Comparison of ENCODE assay signal across 1 cellular context in the genomic region with DNA sequence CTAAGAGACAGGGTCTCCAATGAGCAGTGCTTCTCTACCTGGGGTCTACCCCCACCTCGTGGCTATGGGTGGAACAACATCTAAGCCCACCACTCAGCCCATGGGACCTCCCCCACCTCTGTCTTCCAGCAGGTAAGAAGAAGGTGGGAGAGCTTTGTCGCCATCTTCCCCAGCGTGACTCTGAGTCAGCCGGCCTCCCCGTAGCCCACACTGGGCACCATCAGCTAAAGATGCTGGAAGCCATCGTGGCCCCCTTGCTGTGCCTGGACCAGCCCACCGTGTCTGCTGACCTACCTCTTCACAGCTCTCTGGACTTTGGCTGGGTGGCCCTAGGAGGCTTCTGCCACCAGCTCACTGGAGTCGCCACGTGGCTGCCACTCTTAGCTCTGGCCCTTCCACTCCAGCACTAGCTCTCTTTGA.
TF ChIP-seq lines count a peak whose summit lies in the region.

No MANE protein-coding gene starts in this region.

TF ChIP-seq in H1, 55 proteins besides CTCF, POLR2A, EP300 and RAD21 (continued from another document):
- TF ChIP-seq, protein P1, sequence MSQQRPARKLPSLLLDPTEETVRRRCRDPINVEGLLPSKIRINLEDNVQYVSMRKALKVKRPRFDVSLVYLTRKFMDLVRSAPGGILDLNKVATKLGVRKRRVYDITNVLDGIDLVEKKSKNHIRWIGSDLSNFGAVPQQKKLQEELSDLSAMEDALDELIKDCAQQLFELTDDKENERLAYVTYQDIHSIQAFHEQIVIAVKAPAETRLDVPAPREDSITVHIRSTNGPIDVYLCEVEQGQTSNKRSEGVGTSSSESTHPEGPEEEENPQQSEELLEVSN (IDR thresholded peaks at IDR 0.05): peak; percentile 43; the same call in 1 of the 2 replicates
- TF ChIP-seq SP1 (IDR thresholded peaks at IDR 0.05; ENCODE audit: low read depth, low read length): no peak
- TF ChIP-seq KDM5A (IDR thresholded peaks at IDR 0.05; ENCODE audit: low read length): no peak
- no peak for TF ChIP-seq CHD1 (IDR thresholded peaks at IDR 0.05; ENCODE audit: low read depth, low read length)
- 0 out of 2 replicates have a peak, but pooled peaks have one; percentile 17 for TF ChIP-seq CREB1 (IDR thresholded peaks at IDR 0.05)
- TF ChIP-seq BCL11A (IDR thresholded peaks at IDR 0.05; ENCODE audit: low read depth in 2 of 2, low read length in 2 of 2): no peak
- no peak for TF ChIP-seq SAP30 (IDR thresholded peaks at IDR 0.05; ENCODE audit: insufficient read depth, insufficient replicate concordance, low read length)
- peak; percentile 41 for TF ChIP-seq MAX (IDR thresholded peaks at IDR 0.05)
- TF ChIP-seq RXRA (IDR thresholded peaks at IDR 0.05; ENCODE audit: insufficient read depth, low read depth, low read length): no peak
- TF ChIP-seq TAF1 (IDR thresholded peaks at IDR 0.05; ENCODE audit: low read depth, low read length): no peak
- TF ChIP-seq, protein P2, sequence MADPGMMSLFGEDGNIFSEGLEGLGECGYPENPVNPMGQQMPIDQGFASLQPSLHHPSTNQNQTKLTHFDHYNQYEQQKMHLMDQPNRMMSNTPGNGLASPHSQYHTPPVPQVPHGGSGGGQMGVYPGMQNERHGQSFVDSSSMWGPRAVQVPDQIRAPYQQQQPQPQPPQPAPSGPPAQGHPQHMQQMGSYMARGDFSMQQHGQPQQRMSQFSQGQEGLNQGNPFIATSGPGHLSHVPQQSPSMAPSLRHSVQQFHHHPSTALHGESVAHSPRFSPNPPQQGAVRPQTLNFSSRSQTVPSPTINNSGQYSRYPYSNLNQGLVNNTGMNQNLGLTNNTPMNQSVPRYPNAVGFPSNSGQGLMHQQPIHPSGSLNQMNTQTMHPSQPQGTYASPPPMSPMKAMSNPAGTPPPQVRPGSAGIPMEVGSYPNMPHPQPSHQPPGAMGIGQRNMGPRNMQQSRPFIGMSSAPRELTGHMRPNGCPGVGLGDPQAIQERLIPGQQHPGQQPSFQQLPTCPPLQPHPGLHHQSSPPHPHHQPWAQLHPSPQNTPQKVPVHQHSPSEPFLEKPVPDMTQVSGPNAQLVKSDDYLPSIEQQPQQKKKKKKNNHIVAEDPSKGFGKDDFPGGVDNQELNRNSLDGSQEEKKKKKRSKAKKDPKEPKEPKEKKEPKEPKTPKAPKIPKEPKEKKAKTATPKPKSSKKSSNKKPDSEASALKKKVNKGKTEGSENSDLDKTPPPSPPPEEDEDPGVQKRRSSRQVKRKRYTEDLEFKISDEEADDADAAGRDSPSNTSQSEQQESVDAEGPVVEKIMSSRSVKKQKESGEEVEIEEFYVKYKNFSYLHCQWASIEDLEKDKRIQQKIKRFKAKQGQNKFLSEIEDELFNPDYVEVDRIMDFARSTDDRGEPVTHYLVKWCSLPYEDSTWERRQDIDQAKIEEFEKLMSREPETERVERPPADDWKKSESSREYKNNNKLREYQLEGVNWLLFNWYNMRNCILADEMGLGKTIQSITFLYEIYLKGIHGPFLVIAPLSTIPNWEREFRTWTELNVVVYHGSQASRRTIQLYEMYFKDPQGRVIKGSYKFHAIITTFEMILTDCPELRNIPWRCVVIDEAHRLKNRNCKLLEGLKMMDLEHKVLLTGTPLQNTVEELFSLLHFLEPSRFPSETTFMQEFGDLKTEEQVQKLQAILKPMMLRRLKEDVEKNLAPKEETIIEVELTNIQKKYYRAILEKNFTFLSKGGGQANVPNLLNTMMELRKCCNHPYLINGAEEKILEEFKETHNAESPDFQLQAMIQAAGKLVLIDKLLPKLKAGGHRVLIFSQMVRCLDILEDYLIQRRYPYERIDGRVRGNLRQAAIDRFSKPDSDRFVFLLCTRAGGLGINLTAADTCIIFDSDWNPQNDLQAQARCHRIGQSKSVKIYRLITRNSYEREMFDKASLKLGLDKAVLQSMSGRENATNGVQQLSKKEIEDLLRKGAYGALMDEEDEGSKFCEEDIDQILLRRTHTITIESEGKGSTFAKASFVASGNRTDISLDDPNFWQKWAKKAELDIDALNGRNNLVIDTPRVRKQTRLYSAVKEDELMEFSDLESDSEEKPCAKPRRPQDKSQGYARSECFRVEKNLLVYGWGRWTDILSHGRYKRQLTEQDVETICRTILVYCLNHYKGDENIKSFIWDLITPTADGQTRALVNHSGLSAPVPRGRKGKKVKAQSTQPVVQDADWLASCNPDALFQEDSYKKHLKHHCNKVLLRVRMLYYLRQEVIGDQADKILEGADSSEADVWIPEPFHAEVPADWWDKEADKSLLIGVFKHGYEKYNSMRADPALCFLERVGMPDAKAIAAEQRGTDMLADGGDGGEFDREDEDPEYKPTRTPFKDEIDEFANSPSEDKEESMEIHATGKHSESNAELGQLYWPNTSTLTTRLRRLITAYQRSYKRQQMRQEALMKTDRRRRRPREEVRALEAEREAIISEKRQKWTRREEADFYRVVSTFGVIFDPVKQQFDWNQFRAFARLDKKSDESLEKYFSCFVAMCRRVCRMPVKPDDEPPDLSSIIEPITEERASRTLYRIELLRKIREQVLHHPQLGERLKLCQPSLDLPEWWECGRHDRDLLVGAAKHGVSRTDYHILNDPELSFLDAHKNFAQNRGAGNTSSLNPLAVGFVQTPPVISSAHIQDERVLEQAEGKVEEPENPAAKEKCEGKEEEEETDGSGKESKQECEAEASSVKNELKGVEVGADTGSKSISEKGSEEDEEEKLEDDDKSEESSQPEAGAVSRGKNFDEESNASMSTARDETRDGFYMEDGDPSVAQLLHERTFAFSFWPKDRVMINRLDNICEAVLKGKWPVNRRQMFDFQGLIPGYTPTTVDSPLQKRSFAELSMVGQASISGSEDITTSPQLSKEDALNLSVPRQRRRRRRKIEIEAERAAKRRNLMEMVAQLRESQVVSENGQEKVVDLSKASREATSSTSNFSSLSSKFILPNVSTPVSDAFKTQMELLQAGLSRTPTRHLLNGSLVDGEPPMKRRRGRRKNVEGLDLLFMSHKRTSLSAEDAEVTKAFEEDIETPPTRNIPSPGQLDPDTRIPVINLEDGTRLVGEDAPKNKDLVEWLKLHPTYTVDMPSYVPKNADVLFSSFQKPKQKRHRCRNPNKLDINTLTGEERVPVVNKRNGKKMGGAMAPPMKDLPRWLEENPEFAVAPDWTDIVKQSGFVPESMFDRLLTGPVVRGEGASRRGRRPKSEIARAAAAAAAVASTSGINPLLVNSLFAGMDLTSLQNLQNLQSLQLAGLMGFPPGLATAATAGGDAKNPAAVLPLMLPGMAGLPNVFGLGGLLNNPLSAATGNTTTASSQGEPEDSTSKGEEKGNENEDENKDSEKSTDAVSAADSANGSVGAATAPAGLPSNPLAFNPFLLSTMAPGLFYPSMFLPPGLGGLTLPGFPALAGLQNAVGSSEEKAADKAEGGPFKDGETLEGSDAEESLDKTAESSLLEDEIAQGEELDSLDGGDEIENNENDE (IDR thresholded peaks at IDR 0.05; ENCODE audit: insufficient replicate concordance, low read length): no peak
- no peak for TF ChIP-seq TBP (IDR thresholded peaks at IDR 0.05; ENCODE audit: low read depth, low read length)
- TF ChIP-seq TCF12 (IDR thresholded peaks at IDR 0.05; ENCODE audit: low read depth, low read length): no peak
- no peak for TF ChIP-seq SP2 (IDR thresholded peaks at IDR 0.05; ENCODE audit: low read length)
- TF ChIP-seq JUND (IDR thresholded peaks at IDR 0.05; ENCODE audit: low read length): no peak
- no peak for TF ChIP-seq JUN (IDR thresholded peaks at IDR 0.05; ENCODE audit: low read depth, low read length)
- TF ChIP-seq ATF2 (IDR thresholded peaks at IDR 0.05; ENCODE audit: low read length): no peak
